In the genomic region with DNA sequence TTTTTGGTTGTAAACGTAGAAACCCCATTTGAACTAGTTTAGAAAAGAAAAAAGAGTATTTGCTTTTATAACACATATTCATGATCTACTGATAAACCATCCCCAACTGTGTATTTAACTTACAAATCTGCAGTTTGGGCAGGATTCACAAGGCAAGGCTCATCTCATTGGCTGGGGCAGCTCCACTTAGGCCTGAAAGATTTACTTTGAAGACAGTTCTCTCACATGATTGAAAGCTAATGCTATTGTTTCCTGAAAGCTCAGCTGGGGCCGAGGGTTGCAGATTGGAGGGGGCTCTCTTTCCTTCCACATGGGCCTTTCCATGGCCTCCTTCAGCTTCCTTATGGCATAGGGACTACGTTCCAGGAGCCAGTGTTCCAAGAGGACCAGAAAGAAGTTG, we compare ENCODE assay signal across 1 cellular context.
TF ChIP-seq lines count a peak whose summit lies in the region.

No MANE protein-coding gene starts in this region.

TF ChIP-seq in SK-N-SH, 30 proteins besides CTCF, POLR2A, EP300 and RAD21 (continued from another document):
- TF ChIP-seq, protein P1, sequence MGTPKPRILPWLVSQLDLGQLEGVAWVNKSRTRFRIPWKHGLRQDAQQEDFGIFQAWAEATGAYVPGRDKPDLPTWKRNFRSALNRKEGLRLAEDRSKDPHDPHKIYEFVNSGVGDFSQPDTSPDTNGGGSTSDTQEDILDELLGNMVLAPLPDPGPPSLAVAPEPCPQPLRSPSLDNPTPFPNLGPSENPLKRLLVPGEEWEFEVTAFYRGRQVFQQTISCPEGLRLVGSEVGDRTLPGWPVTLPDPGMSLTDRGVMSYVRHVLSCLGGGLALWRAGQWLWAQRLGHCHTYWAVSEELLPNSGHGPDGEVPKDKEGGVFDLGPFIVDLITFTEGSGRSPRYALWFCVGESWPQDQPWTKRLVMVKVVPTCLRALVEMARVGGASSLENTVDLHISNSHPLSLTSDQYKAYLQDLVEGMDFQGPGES (IDR thresholded peaks at IDR 0.05; ENCODE audit: low read depth, low read length) = no peak
